Comparison of ENCODE assay signal across 8 cellular contexts in the genomic region with DNA sequence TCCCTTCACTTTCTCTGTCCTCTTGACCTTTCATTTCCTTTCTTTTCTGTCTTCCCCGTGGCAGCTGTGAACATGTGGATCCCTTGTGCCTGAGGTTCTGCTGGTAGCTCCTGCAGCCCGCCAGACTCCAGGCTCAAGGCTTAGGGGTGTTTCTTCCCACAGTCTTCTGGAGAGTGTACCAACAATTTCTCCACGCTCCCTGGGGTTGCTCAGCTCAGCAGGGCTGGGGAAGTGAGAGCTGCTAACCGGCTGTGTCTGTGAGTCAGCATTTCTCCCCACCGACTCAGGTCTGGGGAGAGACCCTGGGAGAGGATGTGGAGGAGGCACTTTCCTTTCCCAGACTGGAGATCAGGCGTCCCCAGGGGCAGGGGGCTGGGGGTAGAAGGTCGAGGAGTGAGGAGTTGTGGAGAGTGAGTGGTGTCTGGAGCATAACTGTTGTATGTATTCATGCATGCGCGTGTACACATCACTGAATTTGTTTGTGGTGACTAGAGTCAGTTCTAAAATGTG.
DNase-seq lines count a peak whose midpoint lies in the region; ATAC-seq, FAIRE-seq and TF ChIP-seq lines count a peak whose summit lies in the region.

No MANE protein-coding gene starts in this region.

- H4K20me1 ChIP-seq in endothelial cell of umbilical vein (replicated peaks; ENCODE audit: control insufficient read depth, extremely low read depth, insufficient read depth, low read length): no peaks in the 10 kb centered on the region

- no peak for FAIRE-seq in endothelial cell of umbilical vein (lab: Jason Lieb, UNC)

- H3K4me3 Mint-ChIP-seq in activated T-cell treated with anti-CD3 and anti-CD28 coated beads, Interleukin-2, amount 50 U/mL, for 24 hours: no peak overlapping the region

- peak; percentile 49 for ATAC-seq in GM21529 (IDR thresholded peaks at IDR 0.05; ENCODE audit: unreplicated experiment)

- H3K9me3 ChIP-seq in Peyer's patch: no peaks in the 10 kb centered on the region
- H3K9me3 ChIP-seq in endothelial cell of umbilical vein (replicated peaks; ENCODE audit: control insufficient read depth, insufficient read depth, low read length): no peaks in the 10 kb centered on the region
- H3K9me3 ChIP-seq in mononuclear cell (ENCODE audit: low read depth, low read length): peaks cover 10% of the 10 kb centered on the region

- no peaks in the 10 kb centered on the region for H3K36me3 Mint-ChIP-seq in activated T-cell treated with anti-CD3 and anti-CD28 coated beads, Interleukin-2, amount 50 U/mL, for 24 hours (ENCODE audit: low read depth)

- H3K4me1 Mint-ChIP-seq in activated T-cell treated with anti-CD3 and anti-CD28 coated beads, Interleukin-2, amount 50 U/mL, for 24 hours (ENCODE audit: low read depth): peaks cover 15% of the 10 kb centered on the region

- peak overlapping the region; percentile 4 for H3K4me2 ChIP-seq in endothelial cell of umbilical vein (ENCODE audit: insufficient read depth, low read length)

- H3K36me3 ChIP-seq in Peyer's patch (no peaks in the 10 kb centered on the region), endothelial cell of umbilical vein (ENCODE audit: control insufficient read depth in 2 of 2, extremely low read depth in 1 of 2, insufficient read depth in 2 of 2, low read length in 2 of 2) (no peaks in the 10 kb centered on the region)

- H3K27me3 Mint-ChIP-seq in activated T-cell treated with anti-CD3 and anti-CD28 coated beads, Interleukin-2, amount 50 U/mL, for 24 hours: peaks cover 17% of the 10 kb centered on the region

- peaks cover 8% of the 10 kb centered on the region for H3K9me3 Mint-ChIP-seq in activated T-cell treated with anti-CD3 and anti-CD28 coated beads, Interleukin-2, amount 50 U/mL, for 24 hours

- TF ChIP-seq CTCF in Peyer's patch (IDR thresholded peaks at IDR 0.05) (no peak), endothelial cell of umbilical vein (IDR thresholded peaks at IDR 0.05; ENCODE audit: extremely low read depth in 1 of 2, insufficient read depth in 1 of 2, low read depth in 1 of 2, low read length in 2 of 2) (no peak)

- TF ChIP-seq POLR2A in Peyer's patch (IDR thresholded peaks at IDR 0.05) (no peak), endothelial cell of umbilical vein (IDR thresholded peaks at IDR 0.05; ENCODE audit: low read depth, low read length) (no peak)

- intact Hi-C loops in endothelial cell of umbilical vein (cut with micrococcal nuclease): loop anchor here (5.0 to 10.0 kb wide), 2 partner anchors 64 to 213 kb away; no protein-coding TSS in a partner anchor

- no TSS peak for BruUV-seq in endothelial cell of umbilical vein (replicated peaks; lab: Mats Ljungman, UMichigan)

- no peaks in the 10 kb centered on the region for H3K79me2 ChIP-seq in endothelial cell of umbilical vein (ENCODE audit: control insufficient read depth, insufficient read depth, low read length)

- H3K4me3 ChIP-seq in Peyer's patch (peak overlapping the region in 1 of 4 donors; percentile 24), endothelial cell of umbilical vein (replicated peaks in 1 of 3; ENCODE audit: insufficient read depth in 1 of 3, low read depth in 1 of 3, low read length in 3 of 3) (no peak overlapping the region), mononuclear cell (ENCODE audit: low read length) (peak overlapping the region; percentile 16)

- H3K27me3 ChIP-seq in Peyer's patch: no peaks in the 10 kb centered on the region
- no peaks in the 10 kb centered on the region for H3K27me3 ChIP-seq in endothelial cell of umbilical vein (ENCODE audit: control insufficient read depth in 2 of 2, insufficient read depth in 2 of 2, low read length in 2 of 2)
- H3K27me3 ChIP-seq in mononuclear cell (ENCODE audit: insufficient read depth, low read length): no peaks in the 10 kb centered on the region

- peak overlapping the region in 1 of 4 donors; percentile 28 for H3K27ac ChIP-seq in Peyer's patch
- H3K27ac ChIP-seq in endothelial cell of umbilical vein (ENCODE audit: insufficient read depth, low read depth, low read length): no peak overlapping the region

- no peak overlapping the region for H3K9ac ChIP-seq in endothelial cell of umbilical vein (replicated peaks; ENCODE audit: extremely low read depth, insufficient read depth, low read length)

- CTCF ChIA-PET in endothelial cell of umbilical vein (lab: Charles Lee): no interaction called here

- no peaks in the 10 kb centered on the region for H3K9me1 ChIP-seq in endothelial cell of umbilical vein (replicated peaks; ENCODE audit: control insufficient read depth, extremely low read depth, insufficient read depth, low read length)

- dilution Hi-C loops in endothelial cell of umbilical vein (cut with MboI; ENCODE audit: extremely low pct_ligation_motif_present, low sequenced_read_pairs): no loop called here

- POLR2A ChIA-PET in endothelial cell of umbilical vein (lab: Charles Lee): no interaction called here

- peak overlapping the region; percentile 78 for H2AFZ ChIP-seq in endothelial cell of umbilical vein (ENCODE audit: low read depth, low read length)

- DNase-seq in 8988T: peak; percentile 21
- DNase-seq in Peyer's patch: peak in 2 of 3 donors; percentile 21 to 53
- peak; percentile 77 for DNase-seq in endothelial cell of umbilical vein (ENCODE audit: low read depth, low spot score)
- no peak for DNase-seq in NK-92 (lab: John Stamatoyannopoulos, UW; ENCODE audit: unreplicated experiment)
- DNase-seq in activated T-cell treated with anti-CD3 and anti-CD28 coated beads, Interleukin-2, amount 50 U/mL, for 24 hours: no peak
- DNase-seq in NCI-H1092 treated with DMSO at 0.1 percent for 48 hours (lab: John Stamatoyannopoulos, UW): no peak

- no peak overlapping the region for H3K27ac Mint-ChIP-seq in activated T-cell treated with anti-CD3 and anti-CD28 coated beads, Interleukin-2, amount 50 U/mL, for 24 hours

- H3K4me1 ChIP-seq in Peyer's patch: no peaks in the 10 kb centered on the region
- peaks cover 10% of the 10 kb centered on the region for H3K4me1 ChIP-seq in endothelial cell of umbilical vein (ENCODE audit: control insufficient read depth, extremely low read depth, insufficient read depth, low read length)
- peaks cover 13% of the 10 kb centered on the region for H3K4me1 ChIP-seq in mononuclear cell (ENCODE audit: insufficient read depth, low read length)

TF ChIP-seq in endothelial cell of umbilical vein, 7 proteins besides CTCF, POLR2A, EP300 and RAD21:
- TF ChIP-seq JUN (IDR thresholded peaks at IDR 0.05; ENCODE audit: borderline replicate concordance, insufficient read depth, insufficient read length, low read depth): no peak
- TF ChIP-seq MYC (IDR thresholded peaks at IDR 0.05; ENCODE audit: low read depth, low read length): no peak

Comparison
In these comparisons a context has a peak if more than half of its experiments do, and no peak if none do; other contexts are left out.
1. DNase-seq: peak in 8988T (single experiment), Peyer's patch (2 of 3) and endothelial cell of umbilical vein (single experiment); none in NK-92 (single experiment), activated T-cell treated with anti-CD3 and anti-CD28 coated beads, Interleukin-2, amount 50 U/mL, for 24 hours (single experiment) and NCI-H1092 treated with DMSO at 0.1 percent for 48 hours (single experiment).